Comparison of ENCODE assay signal across 8 cellular contexts in the genomic region with DNA sequence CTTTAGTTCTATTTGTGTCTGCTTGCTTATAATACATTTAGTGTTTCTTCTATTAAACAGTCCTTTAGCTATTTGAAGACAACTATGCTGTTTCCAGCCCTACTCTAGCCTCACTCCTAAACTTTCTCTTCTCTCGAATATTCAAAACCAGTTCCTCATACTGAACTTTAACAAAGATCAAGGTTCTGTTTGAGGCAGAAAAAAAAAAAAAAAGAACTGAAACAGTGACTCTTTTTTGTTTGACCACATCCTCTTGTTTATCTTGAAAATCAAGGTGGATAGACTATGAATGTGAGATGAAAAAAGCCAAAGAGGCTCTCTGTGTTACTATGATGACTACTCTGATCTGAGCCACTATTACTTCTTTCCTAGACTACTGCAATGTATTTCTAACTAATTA.
DNase-seq lines count a peak whose midpoint lies in the region; ATAC-seq, FAIRE-seq and TF ChIP-seq lines count a peak whose summit lies in the region.

No MANE protein-coding gene starts in this region.

- H3K4me3 Mint-ChIP-seq in activated naive CD8-positive, alpha-beta T cell treated with anti-CD3 and anti-CD28 coated beads, Interleukin-2, amount 10 ng/mL, durations not matched to agents 7 days and 5 days: peak overlapping the region; percentile 65

- ATAC-seq in GM21515 (IDR thresholded peaks at IDR 0.05; ENCODE audit: unreplicated experiment) (peak; percentile 94), HG03558 (IDR thresholded peaks at IDR 0.05; ENCODE audit: extremely low read depth, unreplicated experiment) (peak; percentile 95)
- peak; percentile 91 for ATAC-seq in activated naive CD8-positive, alpha-beta T cell treated with anti-CD3 and anti-CD28 coated beads, Interleukin-2, amount 10 ng/mL, durations not matched to agents 7 days and 5 days (ENCODE audit: low read depth)

- H3K4me3 ChIP-seq in coronary artery: no peak overlapping the region

- peaks cover 23% of the 10 kb centered on the region for H3K36me3 Mint-ChIP-seq in activated naive CD8-positive, alpha-beta T cell treated with anti-CD3 and anti-CD28 coated beads, Interleukin-2, amount 10 ng/mL, durations not matched to agents 7 days and 5 days

- DNase-seq in GM13977 (ENCODE audit: low spot score): peak; percentile 78
- DNase-seq in activated naive CD8-positive, alpha-beta T cell treated with anti-CD3 and anti-CD28 coated beads, Interleukin-2, amount 10 ng/mL, durations not matched to agents 7 days and 5 days: no peak
- no peak for DNase-seq in EL
- no peak for DNase-seq in HK-2 (ENCODE audit: unreplicated experiment)
- DNase-seq in coronary artery (ENCODE audit: low spot score): no peak
- no peak for DNase-seq in HTR-8/SVneo (ENCODE audit: insufficient read length, low spot score)

- TF ChIP-seq CTCF in GM13977 (IDR thresholded peaks at IDR 0.05; ENCODE audit: extremely low read depth, insufficient read depth, missing control alignments) (no peak), coronary artery (IDR thresholded peaks at IDR 0.05) (no peak)

- peaks cover 34% of the 10 kb centered on the region for H3K4me1 Mint-ChIP-seq in activated naive CD8-positive, alpha-beta T cell treated with anti-CD3 and anti-CD28 coated beads, Interleukin-2, amount 10 ng/mL, durations not matched to agents 7 days and 5 days

- peak overlapping the region; percentile 86 for H3K27ac Mint-ChIP-seq in activated naive CD8-positive, alpha-beta T cell treated with anti-CD3 and anti-CD28 coated beads, Interleukin-2, amount 10 ng/mL, durations not matched to agents 7 days and 5 days

- POLR2A ChIA-PET in activated naive CD8-positive, alpha-beta T cell treated with anti-CD3 and anti-CD28 coated beads, Interleukin-2, amount 10 ng/mL, durations not matched to agents 7 days and 5 days (lab: Charles Lee): interaction anchor here (0.7 to 1.2 kb wide), 3 partner anchors 62 to 276 kb away, joined by 4 to 6 read pairs (median 6); a partner anchor contains a TSS

- H3K27me3 Mint-ChIP-seq in activated naive CD8-positive, alpha-beta T cell treated with anti-CD3 and anti-CD28 coated beads, Interleukin-2, amount 10 ng/mL, durations not matched to agents 7 days and 5 days: no peaks in the 10 kb centered on the region

- H3K27ac ChIP-seq in coronary artery: no peak overlapping the region

- in situ Hi-C loops in GM13977 (cut with MboI; ENCODE audit: low pct_unique_long_range_greater_than_20kb, low sequenced_read_pairs, unreplicated experiment): no loop called here

- peaks cover 14% of the 10 kb centered on the region for H3K9me3 Mint-ChIP-seq in activated naive CD8-positive, alpha-beta T cell treated with anti-CD3 and anti-CD28 coated beads, Interleukin-2, amount 10 ng/mL, durations not matched to agents 7 days and 5 days

- no peak for FAIRE-seq in HTR-8/SVneo (lab: Jason Lieb, UNC)
